ENCODE assay signal across 30 cellular contexts in genomic region chr17:13272296-13272695, GRCh38.
"Had no signal": no experiment of that assay in that cellular context is flagged by ENCODE, and none has a peak within 500 bp of the region (broad histone marks: within the 10 kb centered on the region; RNA-seq: fewer than 3 reads in every experiment).

No MANE protein-coding gene starts in this region.

- H3K4me1 Mint-ChIP-seq: activated B cell treated with CpG ODN at 0.5 μM for 24 hours; activated naive CD4-positive, alpha-beta T cell treated with anti-CD3 and anti-CD28 coated beads, Interleukin-2, amount 50 U/mL, for 24 hours; activated naive CD8-positive, alpha-beta T cell treated with anti-CD3 and anti-CD28 coated beads for 36 hours; activated naive CD8-positive, alpha-beta T cell treated with anti-CD3 and anti-CD28 coated beads, Interleukin-2, amount 50 U/mL, for 24 hours; activated T-helper 17 cell treated with anti-CD3 and anti-CD28 coated beads, Interleukin-2, amount 50 U/mL, for 72 hours; T-helper 17 cell had no signal

- H3K9me3 Mint-ChIP-seq: activated B cell treated with CpG ODN at 0.5 μM for 24 hours; activated CD8-positive, alpha-beta T cell treated with anti-CD3 and anti-CD28 coated beads for 36 hours; activated naive CD4-positive, alpha-beta T cell treated with anti-CD3 and anti-CD28 coated beads for 36 hours; activated naive CD4-positive, alpha-beta T cell treated with anti-CD3 and anti-CD28 coated beads, Interleukin-2, amount 50 U/mL, for 24 hours; activated naive CD8-positive, alpha-beta T cell treated with anti-CD3 and anti-CD28 coated beads for 36 hours; activated T-cell treated with anti-CD3 and anti-CD28 coated beads, Interleukin-2, amount 50 U/mL, for 4 hours; activated T-helper 17 cell treated with anti-CD3 and anti-CD28 coated beads, Interleukin-2, amount 50 U/mL, for 72 hours; effector memory CD8-positive, alpha-beta T cell had no signal

- DNase-seq: activated B cell treated with CpG ODN at 0.5 μM for 24 hours; activated CD4-positive, alpha-beta T cell treated with anti-CD3 and anti-CD28 coated beads for 48 hours; activated CD4-positive, alpha-beta T cell treated with anti-CD3 and anti-CD28 coated beads, Interleukin-2, amount 50 U/mL, for 1 hour; activated CD4-positive, alpha-beta T cell treated with anti-CD3 and anti-CD28 coated beads, Interleukin-2, amount 50 U/mL, for 48 hours; activated CD8-positive, alpha-beta memory T cell treated with anti-CD3 and anti-CD28 coated beads for 24 hours; activated CD8-positive, alpha-beta T cell treated with anti-CD3 and anti-CD28 coated beads for 36 hours; activated effector memory CD4-positive, alpha-beta T cell treated with Interleukin-2 at 50 U/mL for 16 hours; activated gamma-delta T cell treated with Interleukin-2 at 50 U/mL for 16 hours; activated naive CD4-positive, alpha-beta T cell treated with anti-CD3 and anti-CD28 coated beads for 36 hours; activated naive CD8-positive, alpha-beta T cell treated with anti-CD3 and anti-CD28 coated beads for 36 hours; activated naive CD8-positive, alpha-beta T cell treated with anti-CD3 and anti-CD28 coated beads, Interleukin-2, amount 50 U/mL, for 24 hours; activated T-cell treated with anti-CD3 and anti-CD28 coated beads, Interleukin-2, amount 50 U/mL, for 4 hours; adrenal gland; amygdala; aorta; body of pancreas; caudate nucleus; cortex of kidney; dermis blood vessel endothelial cell; effector CD4-positive, alpha-beta T cell; effector memory CD8-positive, alpha-beta T cell; erythroblast; foreskin melanocyte; heart right ventricle; T-helper 17 cell; T1000; WERI-Rb-1 had no signal

- H3K27ac Mint-ChIP-seq: activated B cell treated with CpG ODN at 0.5 μM for 24 hours; activated CD8-positive, alpha-beta T cell treated with anti-CD3 and anti-CD28 coated beads for 36 hours; activated naive CD4-positive, alpha-beta T cell treated with anti-CD3 and anti-CD28 coated beads for 36 hours; activated naive CD4-positive, alpha-beta T cell treated with anti-CD3 and anti-CD28 coated beads, Interleukin-2, amount 50 U/mL, for 24 hours; activated naive CD8-positive, alpha-beta T cell treated with anti-CD3 and anti-CD28 coated beads for 36 hours; activated naive CD8-positive, alpha-beta T cell treated with anti-CD3 and anti-CD28 coated beads, Interleukin-2, amount 50 U/mL, for 24 hours; activated T-helper 17 cell treated with anti-CD3 and anti-CD28 coated beads, Interleukin-2, amount 50 U/mL, for 72 hours; effector memory CD8-positive, alpha-beta T cell; T-helper 17 cell; T-helper 2 cell treated with Interferon-gamma antibody and Interleukin-4, amounts not matched to agents 5 μg/mL and 100 μg/mL, for 36 hours had no signal

- H3K27me3 Mint-ChIP-seq: activated B cell treated with CpG ODN at 0.5 μM for 24 hours; activated CD8-positive, alpha-beta T cell treated with anti-CD3 and anti-CD28 coated beads for 36 hours had no signal

- H3K36me3 Mint-ChIP-seq: activated naive CD4-positive, alpha-beta T cell treated with anti-CD3 and anti-CD28 coated beads, Interleukin-2, amount 50 U/mL, for 24 hours; activated naive CD8-positive, alpha-beta T cell treated with anti-CD3 and anti-CD28 coated beads for 36 hours had no signal

- H3K4me3 Mint-ChIP-seq: activated B cell treated with CpG ODN at 0.5 μM for 24 hours; activated CD8-positive, alpha-beta T cell treated with anti-CD3 and anti-CD28 coated beads for 36 hours; activated naive CD4-positive, alpha-beta T cell treated with anti-CD3 and anti-CD28 coated beads for 36 hours; activated naive CD4-positive, alpha-beta T cell treated with anti-CD3 and anti-CD28 coated beads, Interleukin-2, amount 50 U/mL, for 24 hours; activated naive CD8-positive, alpha-beta T cell treated with anti-CD3 and anti-CD28 coated beads for 36 hours; activated naive CD8-positive, alpha-beta T cell treated with anti-CD3 and anti-CD28 coated beads, Interleukin-2, amount 50 U/mL, for 24 hours; activated T-cell treated with anti-CD3 and anti-CD28 coated beads, Interleukin-2, amount 50 U/mL, for 4 hours; activated T-helper 17 cell treated with anti-CD3 and anti-CD28 coated beads, Interleukin-2, amount 50 U/mL, for 72 hours; effector memory CD8-positive, alpha-beta T cell; T-helper 17 cell; T-helper 2 cell treated with Interferon-gamma antibody and Interleukin-4, amounts not matched to agents 5 μg/mL and 100 μg/mL, for 36 hours had no signal
